Comparison of ENCODE assay signal across 17 cellular contexts in genomic region chr6:47303383-47303782, GRCh38. TPM values are rescaled to one million over a fixed set of nuclear protein-coding genes. Genes with fewer than 3 reads are reported as not detected.
DNase-seq lines count a peak whose midpoint lies in the region; ATAC-seq lines count a peak whose summit lies in the region.
"Had no signal": no experiment of that assay in that cellular context is flagged by ENCODE, and none has a peak within 500 bp of the region (broad histone marks: within the 10 kb centered on the region; RNA-seq: fewer than 3 reads in every experiment).

No MANE protein-coding gene starts in this region.

- no peaks in the 10 kb centered on the region for H3K9me3 Mint-ChIP-seq in activated CD4-positive, alpha-beta T cell treated with anti-CD3 and anti-CD28 coated beads for 36 hours (ENCODE audit: low read depth)
- no peaks in the 10 kb centered on the region for H3K9me3 Mint-ChIP-seq in activated CD4-positive, alpha-beta T cell treated with anti-CD3 and anti-CD28 coated beads, Interleukin-2, amount 10 ng/mL, durations not matched to agents 24 days and 14 days
- H3K9me3 Mint-ChIP-seq in stimulated activated memory B cell treated with anti-CD40 and anti-IgM and Interleukin-4, amounts not matched to agents 10 μg/mL and 1 μg/mL and 100 μg/mL, for 72 hours: no peaks in the 10 kb centered on the region

- peaks cover 26% of the 10 kb centered on the region for H3K27me3 Mint-ChIP-seq in activated CD4-positive, alpha-beta T cell treated with anti-CD3 and anti-CD28 coated beads for 36 hours
- peaks cover 54% of the 10 kb centered on the region for H3K27me3 Mint-ChIP-seq in activated CD4-positive, alpha-beta T cell treated with anti-CD3 and anti-CD28 coated beads, Interleukin-2, amount 10 ng/mL, durations not matched to agents 24 days and 14 days
- peaks cover 14% of the 10 kb centered on the region for H3K27me3 Mint-ChIP-seq in stimulated activated memory B cell treated with anti-CD40 and anti-IgM and Interleukin-4, amounts not matched to agents 10 μg/mL and 1 μg/mL and 100 μg/mL, for 72 hours

- H3K27ac Mint-ChIP-seq in activated CD4-positive, alpha-beta T cell treated with anti-CD3 and anti-CD28 coated beads for 36 hours: no peak overlapping the region
- H3K27ac Mint-ChIP-seq in activated CD4-positive, alpha-beta T cell treated with anti-CD3 and anti-CD28 coated beads, Interleukin-2, amount 10 ng/mL, durations not matched to agents 24 days and 14 days: no peak overlapping the region
- no peak overlapping the region for H3K27ac Mint-ChIP-seq in stimulated activated memory B cell treated with anti-CD40 and anti-IgM and Interleukin-4, amounts not matched to agents 10 μg/mL and 1 μg/mL and 100 μg/mL, for 72 hours
- H3K27ac Mint-ChIP-seq: CD14-positive monocyte had no signal

- no peak overlapping the region for H3K4me3 Mint-ChIP-seq in activated CD4-positive, alpha-beta T cell treated with anti-CD3 and anti-CD28 coated beads for 36 hours
- H3K4me3 Mint-ChIP-seq in activated CD4-positive, alpha-beta T cell treated with anti-CD3 and anti-CD28 coated beads, Interleukin-2, amount 10 ng/mL, durations not matched to agents 24 days and 14 days: no peak overlapping the region
- H3K4me3 Mint-ChIP-seq in stimulated activated memory B cell treated with anti-CD40 and anti-IgM and Interleukin-4, amounts not matched to agents 10 μg/mL and 1 μg/mL and 100 μg/mL, for 72 hours: no peak overlapping the region
- H3K4me3 Mint-ChIP-seq: CD14-positive monocyte had no signal

- peak; percentile 83 for ATAC-seq in activated CD4-positive, alpha-beta T cell treated with anti-CD3 and anti-CD28 coated beads for 36 hours
- ATAC-seq in GM19397 (IDR thresholded peaks at IDR 0.05; ENCODE audit: unreplicated experiment) (peak; percentile 49), HG03432 (IDR thresholded peaks at IDR 0.05; ENCODE audit: unreplicated experiment) (peak; percentile 71), GM18873 (IDR thresholded peaks at IDR 0.05; ENCODE audit: low FRiP score, unreplicated experiment) (no peak)
- ATAC-seq in stimulated activated memory B cell treated with anti-CD40 and anti-IgM and Interleukin-4, amounts not matched to agents 10 μg/mL and 1 μg/mL and 100 μg/mL, for 72 hours: peak; percentile 34

- POLR2A ChIA-PET in activated CD4-positive, alpha-beta T cell treated with anti-CD3 and anti-CD28 coated beads for 36 hours (lab: Charles Lee): no interaction called here

- intact Hi-C loops in activated CD4-positive, alpha-beta T cell treated with anti-CD3 and anti-CD28 coated beads for 36 hours (cut with DNase I, micrococcal nuclease): loop anchor here in 1 of 2 experiments (10.0 kb wide), 1 partner anchor 1079 kb away; no protein-coding TSS in a partner anchor
- intact Hi-C loops in activated CD4-positive, alpha-beta T cell treated with anti-CD3 and anti-CD28 coated beads, Interleukin-2, amount 10 ng/mL, durations not matched to agents 24 days and 14 days (cut with micrococcal nuclease): no loop called here

- CTCF ChIA-PET in activated CD4-positive, alpha-beta T cell treated with anti-CD3 and anti-CD28 coated beads for 36 hours (lab: Charles Lee): no interaction called here

- in situ Hi-C loops in G401 (cut with HindIII; ENCODE audit: low sequenced_read_pairs): no loop called here

- H3K36me3 Mint-ChIP-seq in activated CD4-positive, alpha-beta T cell treated with anti-CD3 and anti-CD28 coated beads for 36 hours (ENCODE audit: low read depth): no peaks in the 10 kb centered on the region
- H3K36me3 Mint-ChIP-seq in activated CD4-positive, alpha-beta T cell treated with anti-CD3 and anti-CD28 coated beads, Interleukin-2, amount 10 ng/mL, durations not matched to agents 24 days and 14 days (ENCODE audit: low read depth): no peaks in the 10 kb centered on the region
- H3K36me3 Mint-ChIP-seq in stimulated activated memory B cell treated with anti-CD40 and anti-IgM and Interleukin-4, amounts not matched to agents 10 μg/mL and 1 μg/mL and 100 μg/mL, for 72 hours: no peaks in the 10 kb centered on the region

- peaks cover 5% of the 10 kb centered on the region for H3K4me1 Mint-ChIP-seq in activated CD4-positive, alpha-beta T cell treated with anti-CD3 and anti-CD28 coated beads for 36 hours
- peaks cover 4% of the 10 kb centered on the region for H3K4me1 Mint-ChIP-seq in activated CD4-positive, alpha-beta T cell treated with anti-CD3 and anti-CD28 coated beads, Interleukin-2, amount 10 ng/mL, durations not matched to agents 24 days and 14 days
- peaks cover 4% of the 10 kb centered on the region for H3K4me1 Mint-ChIP-seq in stimulated activated memory B cell treated with anti-CD40 and anti-IgM and Interleukin-4, amounts not matched to agents 10 μg/mL and 1 μg/mL and 100 μg/mL, for 72 hours

- peak; percentile 21 for DNase-seq in activated CD4-positive, alpha-beta T cell treated with anti-CD3 and anti-CD28 coated beads for 36 hours
- DNase-seq in activated CD4-positive, alpha-beta T cell treated with anti-CD3 and anti-CD28 coated beads, Interleukin-2, amount 10 ng/mL, durations not matched to agents 24 days and 14 days: no peak
- DNase-seq in G401 (ENCODE audit: low spot score): no peak
- DNase-seq in NCI-H2196 treated with DMSO at 0.1 percent for 48 hours (lab: John Stamatoyannopoulos, UW; ENCODE audit: unreplicated experiment): no peak
- DNase-seq: 8988T; activated naive CD4-positive, alpha-beta T cell treated with Interleukin-2 at 50 U/mL for 16 hours; EL; IMR-90; left ventricle myocardium inferior; NCI-H1092 treated with DMSO at 0.1 percent for 48 hours; NCI-H2171 treated with DMSO at 0.1 percent for 48 hours; thyroid gland had no signal

RNA-seq across cellular contexts. Expression of gene TNFRSF21, which starts 6.3 kb away (rescaled TPM):
- 1 to 10 TPM; 2.6 to 2.8 TPM for total RNA-seq in activated CD4-positive, alpha-beta T cell treated with anti-CD3 and anti-CD28 coated beads for 36 hours
- total RNA-seq in activated CD4-positive, alpha-beta T cell treated with anti-CD3 and anti-CD28 coated beads, Interleukin-2, amount 10 ng/mL, durations not matched to agents 24 days and 14 days: 3.8 and 4.2 TPM in 2 replicates
- total RNA-seq in G401 (2014; rRNA removed; shearing (Covaris generic)): 0.12 and 1.7 TPM in 2 replicates
